In genomic region chr14:20438664-20439063, GRCh38 we compare ENCODE assay signal across 15 cellular contexts.
"Had no signal": no experiment of that assay in that cellular context is flagged by ENCODE, and none has a peak within 500 bp of the region (broad histone marks: within the 10 kb centered on the region; RNA-seq: fewer than 3 reads in every experiment).

No MANE protein-coding gene starts in this region.

- H3K36me3 Mint-ChIP-seq: activated CD4-positive, alpha-beta memory T cell treated with anti-CD3 and anti-CD28 coated beads for 36 hours; natural killer cell had no signal

- H3K27me3 Mint-ChIP-seq: activated CD4-positive, alpha-beta memory T cell treated with anti-CD3 and anti-CD28 coated beads for 36 hours; activated naive CD8-positive, alpha-beta T cell treated with anti-CD3 and anti-CD28 coated beads for 36 hours; stimulated activated naive CD8-positive, alpha-beta T cell treated with anti-CD3 and anti-CD28 coated beads, Interleukin-15, Interleukin-2, amounts not matched to agents 100 ng/mL and 50 ng/mL, for 24 hours had no signal

- H3K4me3 Mint-ChIP-seq: activated CD4-positive, alpha-beta memory T cell treated with anti-CD3 and anti-CD28 coated beads for 36 hours; activated naive CD8-positive, alpha-beta T cell treated with anti-CD3 and anti-CD28 coated beads for 36 hours; immature natural killer cell; natural killer cell; stimulated activated naive CD8-positive, alpha-beta T cell treated with anti-CD3 and anti-CD28 coated beads, Interleukin-15, Interleukin-2, amounts not matched to agents 100 ng/mL and 50 ng/mL, for 24 hours had no signal

- H3K27ac Mint-ChIP-seq: activated CD4-positive, alpha-beta memory T cell treated with anti-CD3 and anti-CD28 coated beads for 36 hours; activated naive CD8-positive, alpha-beta T cell treated with anti-CD3 and anti-CD28 coated beads for 36 hours; natural killer cell; stimulated activated naive CD8-positive, alpha-beta T cell treated with anti-CD3 and anti-CD28 coated beads, Interleukin-15, Interleukin-2, amounts not matched to agents 100 ng/mL and 50 ng/mL, for 24 hours had no signal

- DNase-seq: activated CD4-positive, alpha-beta memory T cell treated with anti-CD3 and anti-CD28 coated beads for 36 hours; activated gamma-delta T cell treated with Interleukin-2 at 50 U/mL for 16 hours; activated naive CD8-positive, alpha-beta T cell treated with anti-CD3 and anti-CD28 coated beads for 36 hours; activated T-cell treated with anti-CD3 and anti-CD28 coated beads, Interleukin-2, amount 50 U/mL, for 48 hours; foreskin fibroblast; immature natural killer cell; left colon; natural killer cell; occipital lobe; right lobe of liver; spleen; stimulated activated CD4-positive, alpha-beta T cell treated with anti-CD3 and anti-CD28 coated beads, Interleukin-2, amount 100 ng/mL, for 24 hours; T-helper 9 cell; upper lobe of right lung had no signal

- ATAC-seq: left colon, natural killer cell, right lobe of liver, upper lobe of right lung had no signal

- H3K9me3 Mint-ChIP-seq: activated CD4-positive, alpha-beta memory T cell treated with anti-CD3 and anti-CD28 coated beads for 36 hours; activated naive CD8-positive, alpha-beta T cell treated with anti-CD3 and anti-CD28 coated beads for 36 hours; immature natural killer cell; natural killer cell; stimulated activated naive CD8-positive, alpha-beta T cell treated with anti-CD3 and anti-CD28 coated beads, Interleukin-15, Interleukin-2, amounts not matched to agents 100 ng/mL and 50 ng/mL, for 24 hours had no signal
